In genomic region chr4:16443504-16444088, GRCh38 we compare ENCODE assay signal across 8 cellular contexts.
DNase-seq lines count a peak whose midpoint lies in the region; ATAC-seq and TF ChIP-seq lines count a peak whose summit lies in the region.

No MANE protein-coding gene starts in this region.

- DNase-seq in AG08395 (ENCODE audit: low spot score) (peak; percentile 63), PC-3 (peak; percentile 61), fibroblast of mammary gland (ENCODE audit: low read depth) (peak; percentile 55), renal cortical epithelial cell (ENCODE audit: low read depth) (peak; percentile 56)
- no peak for DNase-seq in activated CD4-positive, alpha-beta T cell treated with anti-CD3 and anti-CD28 coated beads for 48 hours

- no peaks in the 10 kb centered on the region for H4K20me1 ChIP-seq in PC-3 (ENCODE audit: low read length)

- TF ChIP-seq CTCF in GM12875 (IDR thresholded peaks at IDR 0.05; ENCODE audit: borderline replicate concordance, insufficient read depth, low read depth, low read length), result peak; percentile 51; the same call in 1 of the 2 replicates
- peak; percentile 69 for TF ChIP-seq CTCF in PC-3 (conservative IDR thresholded peaks at IDR 0.05; ENCODE audit: low read depth, low read length)
- peak; percentile 68 for TF ChIP-seq CTCF in fibroblast of mammary gland (conservative IDR thresholded peaks at IDR 0.05; ENCODE audit: control insufficient read depth, insufficient read depth, low read depth, low read length)

- ATAC-seq in HG02870 (IDR thresholded peaks at IDR 0.05; ENCODE audit: unreplicated experiment) (peak; percentile 74), PC-3 (peak; percentile 66), GM21526 (IDR thresholded peaks at IDR 0.05; ENCODE audit: low FRiP score, unreplicated experiment) (no peak)

- no TSS peak for BruUV-seq in PC-3 (replicated peaks; lab: Mats Ljungman, UMichigan)

- intact Hi-C loops in PC-3 (cut with micrococcal nuclease), result loop anchor here (1.0 kb wide), 1 partner anchor 153 kb away; no protein-coding TSS in a partner anchor

- H3K9me3 ChIP-seq in PC-3 (ENCODE audit: low read length), result no peaks in the 10 kb centered on the region

- POLR2A ChIA-PET in PC-3 (lab: Charles Lee; ENCODE audit: unreplicated experiment), result no interaction called here

- H3K4me1 ChIP-seq in PC-3 (ENCODE audit: insufficient read depth, low read length), result peaks cover 10% of the 10 kb centered on the region

- H3K27ac ChIP-seq in PC-3 (ENCODE audit: low read length), result no peak overlapping the region

- H3K36me3 ChIP-seq in PC-3 (ENCODE audit: low read depth, low read length), result no peaks in the 10 kb centered on the region

- no peak overlapping the region for H3K4me2 ChIP-seq in PC-3 (ENCODE audit: low read length)

- CTCF ChIA-PET in PC-3 (lab: Charles Lee), result no interaction called here

- no peaks in the 10 kb centered on the region for H3K27me3 ChIP-seq in PC-3 (ENCODE audit: low read length)

- H3K79me2 ChIP-seq in PC-3 (ENCODE audit: low read length), result no peaks in the 10 kb centered on the region

- H3K9ac ChIP-seq in PC-3 (ENCODE audit: low read length), result no peak overlapping the region

- no peaks in the 10 kb centered on the region for H3K9me2 ChIP-seq in PC-3 (replicated peaks; ENCODE audit: low read length)

- no peaks in the 10 kb centered on the region for H3F3A ChIP-seq in PC-3 (ENCODE audit: low read length, unreplicated experiment)

- H3K4me3 ChIP-seq in GM12875 (ENCODE audit: low read depth, low read length) (no peak overlapping the region), PC-3 (ENCODE audit: low read length) (no peak overlapping the region), fibroblast of mammary gland (ENCODE audit: control insufficient read depth, low read depth, low read length) (no peak overlapping the region)

- H2AFZ ChIP-seq in PC-3 (ENCODE audit: low read length), result no peak overlapping the region
